Comparison of ENCODE assay signal across 1 cellular context in genomic region chr6:129849456-129849855, GRCh38.
A peak's percentile ranks its signal among the peaks of the same experiment; 100 is the strongest.
TF ChIP-seq lines count a peak whose summit lies in the region.

No MANE protein-coding gene starts in this region.

TF ChIP-seq in K562, 482 proteins besides CTCF, POLR2A, EP300 and RAD21 (continued from another document and continues in another):
- TF ChIP-seq ZNF407 (IDR thresholded peaks at IDR 0.05; ENCODE audit: low read depth), result no peak
- TF ChIP-seq TAF15 (IDR thresholded peaks at IDR 0.05; ENCODE audit: low read depth, low read length), result no peak
- no peak for TF ChIP-seq TAL1 (IDR thresholded peaks at IDR 0.05)
- peak; percentile 88 for TF ChIP-seq MAFG (tag; conservative IDR thresholded peaks at IDR 0.05)
- TF ChIP-seq USF2 (CRISPR knock-in tag; IDR thresholded peaks at IDR 0.05), result no peak
- peak; percentile 95 for TF ChIP-seq C11orf30 (IDR thresholded peaks at IDR 0.05; ENCODE audit: low read depth)
- TF ChIP-seq FOXP1 (CRISPR knock-in tag; IDR thresholded peaks at IDR 0.05), result no peak
- TF ChIP-seq CAMTA2 (CRISPR knock-in tag; conservative IDR thresholded peaks at IDR 0.05), result no peak
- TF ChIP-seq MLLT1 (IDR thresholded peaks at IDR 0.05), result no peak
- no peak for TF ChIP-seq ZNF830 (CRISPR knock-in tag; IDR thresholded peaks at IDR 0.05)
- no peak for TF ChIP-seq ZNF134 (CRISPR knock-in tag; conservative IDR thresholded peaks at IDR 0.05)
- peak; percentile 72 for TF ChIP-seq FOSL1 (tag; conservative IDR thresholded peaks at IDR 0.05)
- no peak for TF ChIP-seq HIVEP1 (CRISPR knock-in tag; IDR thresholded peaks at IDR 0.05)
- TF ChIP-seq HCFC1 (IDR thresholded peaks at IDR 0.05; ENCODE audit: low read depth, low read length), result no peak
- TF ChIP-seq PKNOX1 (IDR thresholded peaks at IDR 0.05), result no peak
- no peak for TF ChIP-seq HOMEZ (CRISPR knock-in tag; IDR thresholded peaks at IDR 0.05)
- no peak for TF ChIP-seq GATA2 (CRISPR knock-in tag; IDR thresholded peaks at IDR 0.05)
- no peak for TF ChIP-seq MIER1 (IDR thresholded peaks at IDR 0.05; ENCODE audit: low read depth)
- no peak for TF ChIP-seq STAT5B (CRISPR knock-in tag; IDR thresholded peaks at IDR 0.05)
- TF ChIP-seq MITF (IDR thresholded peaks at IDR 0.05), result no peak
- TF ChIP-seq ZNF551 (CRISPR knock-in tag; IDR thresholded peaks at IDR 0.05), result no peak
- TF ChIP-seq FOXK1 (CRISPR knock-in tag; IDR thresholded peaks at IDR 0.05; ENCODE audit: borderline replicate concordance), result no peak
- peak; percentile 23; the same call in 1 of the 2 replicates for TF ChIP-seq ATF3 (IDR thresholded peaks at IDR 0.05)
- no peak for TF ChIP-seq ATF3 (CRISPR knock-in tag; conservative IDR thresholded peaks at IDR 0.05)
- TF ChIP-seq TRIM24 (IDR thresholded peaks at IDR 0.05), result 0 out of 4 replicates have a peak, but pooled peaks of 1 of the 2 experiments have one; percentile 8
- TF ChIP-seq SMARCA4 (IDR thresholded peaks at IDR 0.05), result no peak
- no peak for TF ChIP-seq ELK1 (CRISPR knock-in tag; IDR thresholded peaks at IDR 0.05)
- TF ChIP-seq CBFB (CRISPR knock-in tag; IDR thresholded peaks at IDR 0.05), result no peak
- no peak for TF ChIP-seq ZNF696 (CRISPR knock-in tag; conservative IDR thresholded peaks at IDR 0.05)
- no peak for TF ChIP-seq ZC3H8 (IDR thresholded peaks at IDR 0.05)
- no peak for TF ChIP-seq KAT2B (IDR thresholded peaks at IDR 0.05; ENCODE audit: low read depth, low read length)
- TF ChIP-seq NCOA4 (IDR thresholded peaks at IDR 0.05; ENCODE audit: partially characterized antibody), result no peak
- TF ChIP-seq HDGF (IDR thresholded peaks at IDR 0.05), result no peak
- TF ChIP-seq CREB3 (tag; conservative IDR thresholded peaks at IDR 0.05; ENCODE audit: low read depth), result no peak
- no peak for TF ChIP-seq POLR2H (tag; IDR thresholded peaks at IDR 0.05; ENCODE audit: low read depth)
- no peak for TF ChIP-seq DLX4 (CRISPR knock-in tag; IDR thresholded peaks at IDR 0.05)
- no peak for TF ChIP-seq ZBTB33 (CRISPR knock-in tag; IDR thresholded peaks at IDR 0.05)
- TF ChIP-seq CREM (IDR thresholded peaks at IDR 0.05; ENCODE audit: low read depth), result no peak
- no peak for TF ChIP-seq NONO (IDR thresholded peaks at IDR 0.05; ENCODE audit: low read depth in 2 of 2, low read length in 1 of 2)
- TF ChIP-seq NCOA2 (IDR thresholded peaks at IDR 0.05; ENCODE audit: partially characterized antibody in 2 of 2), result no peak
- TF ChIP-seq ZC3H11A (IDR thresholded peaks at IDR 0.05; ENCODE audit: low read depth, low read length), result no peak
- TF ChIP-seq GATAD2B (IDR thresholded peaks at IDR 0.05; ENCODE audit: borderline replicate concordance), result no peak
- no peak for TF ChIP-seq PHF20 (IDR thresholded peaks at IDR 0.05; ENCODE audit: partially characterized antibody)
- TF ChIP-seq TAF9B (IDR thresholded peaks at IDR 0.05; ENCODE audit: partially characterized antibody), result peak; percentile 33
- TF ChIP-seq ZNF224 (CRISPR knock-in tag; IDR thresholded peaks at IDR 0.05), result no peak
- TF ChIP-seq HLTF (IDR thresholded peaks at IDR 0.05), result no peak
- peak; percentile 87 for TF ChIP-seq MAFK (IDR thresholded peaks at IDR 0.05; ENCODE audit: low read length)
- TF ChIP-seq MAZ (CRISPR knock-in tag; conservative IDR thresholded peaks at IDR 0.05 in 1 of 2, IDR thresholded peaks at IDR 0.05 in 1 of 2), result no peak
